In the genomic region with DNA sequence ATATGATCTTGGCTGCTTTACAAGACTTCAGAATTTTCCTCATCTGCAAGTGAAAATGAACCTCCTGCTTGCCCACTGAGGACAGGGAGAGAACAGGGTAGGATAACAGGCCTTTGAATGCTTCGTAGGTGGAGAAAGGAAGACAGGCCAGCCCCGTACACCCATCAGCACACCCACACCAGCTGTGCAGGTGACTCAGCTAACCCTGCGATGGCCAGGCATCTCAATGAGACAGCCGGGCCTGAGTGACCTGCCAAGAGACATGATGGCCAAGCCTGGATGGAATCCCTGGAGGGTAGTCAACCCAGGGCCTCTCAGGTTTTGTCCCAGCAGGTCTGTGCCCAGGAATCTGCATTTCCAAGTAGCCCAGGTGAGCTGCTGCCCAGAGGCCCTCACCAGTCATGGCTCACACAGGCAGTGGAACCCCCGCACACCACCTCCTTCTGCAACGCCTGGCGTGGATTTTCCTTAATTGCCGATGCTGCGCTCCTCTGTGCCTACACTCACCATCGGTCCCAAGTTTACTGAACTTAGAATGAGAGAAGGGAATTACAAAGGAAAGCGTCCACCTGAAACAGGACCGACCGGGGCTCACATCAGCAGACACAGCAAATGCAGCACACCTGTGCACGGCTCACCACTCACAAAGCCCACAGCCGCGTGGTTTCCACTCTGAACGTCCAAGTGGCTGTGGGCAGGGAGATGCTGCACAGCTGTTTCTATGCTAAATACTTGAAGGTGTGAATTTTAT, we compare ENCODE assay signal across 21 cellular contexts.
DNase-seq lines count a peak whose midpoint lies in the region; ATAC-seq, FAIRE-seq and TF ChIP-seq lines count a peak whose summit lies in the region.
"Had no signal": no experiment of that assay in that cellular context is flagged by ENCODE, and none has a peak within 500 bp of the region (broad histone marks: within the 10 kb centered on the region; RNA-seq: fewer than 3 reads in every experiment).

No MANE protein-coding gene starts in this region.

- H3K36me3 Mint-ChIP-seq in CD4-positive, alpha-beta T cell (ENCODE audit: low read depth), result no peaks in the 10 kb centered on the region

- no peak for TF ChIP-seq EP300 in H1 (IDR thresholded peaks at IDR 0.05; ENCODE audit: borderline replicate concordance in 1 of 2, low read depth in 2 of 2, low read length in 2 of 2)

- POLR2A ChIA-PET in H1 (lab: Charles Lee; ENCODE audit: partially characterized antibody), result interaction anchor here (0.7 kb wide), 1 partner anchor 107 kb away, joined by 4 read pairs; no protein-coding TSS in a partner anchor
- POLR2A ChIA-PET in CD4-positive, alpha-beta T cell (lab: Charles Lee), result no interaction called here

- no peak overlapping the region for H3K4me3 ChIP-seq in H1 (ENCODE audit: extremely low read depth in 1 of 4, insufficient read depth in 2 of 4, low read depth in 3 of 4, low read length in 4 of 4)
- H3K4me3 ChIP-seq: PC-9, SK-N-MC, suprapubic skin had no signal

- H3K18ac ChIP-seq in H1 (ENCODE audit: extremely low read depth, low read length), result no peak overlapping the region

- H4K20me1 ChIP-seq in H1 (replicated peaks in 1 of 2; ENCODE audit: control insufficient read depth in 1 of 2, insufficient read depth in 2 of 2, low read length in 2 of 2), result peaks cover 4 to 9% of the 10 kb centered on the region in 2 experiments

- H3K27ac ChIP-seq in H1 (ENCODE audit: low read depth, low read length), result no peak overlapping the region
- H3K27ac ChIP-seq in CD4-positive, alpha-beta T cell (ENCODE audit: low read depth, low read length), result no peak overlapping the region
- H3K27ac ChIP-seq: PC-9, SK-N-MC, suprapubic skin had no signal

- H3K9me3 ChIP-seq in H1 (ENCODE audit: insufficient read depth in 2 of 2, low read depth in 1 of 2, low read length in 1 of 2), result no peaks in the 10 kb centered on the region
- no peaks in the 10 kb centered on the region for H3K9me3 ChIP-seq in CD4-positive, alpha-beta T cell (ENCODE audit: control insufficient read depth, low read length)
- H3K9me3 ChIP-seq: suprapubic skin had no signal

- H4K5ac ChIP-seq in H1 (ENCODE audit: insufficient read length, low read depth, low read length), result no peak overlapping the region

- H3K79me1 ChIP-seq in H1 (ENCODE audit: low read depth, low read length), result peaks cover 3% of the 10 kb centered on the region

- no peak overlapping the region for H2AFZ ChIP-seq in H1 (ENCODE audit: low read length)
- H2AFZ ChIP-seq: PC-9 had no signal

- no peak overlapping the region for H3K23ac ChIP-seq in H1 (ENCODE audit: insufficient read length)

- 0 out of 2 replicates have a peak overlapping the region, but pooled peaks have one; percentile 16 for H2BK15ac ChIP-seq in H1 (ENCODE audit: low read length)

- H4K91ac ChIP-seq in H1 (replicated peaks; ENCODE audit: insufficient read length, low read length), result no peak overlapping the region

- H3K4me1 Mint-ChIP-seq in CD4-positive, alpha-beta T cell (ENCODE audit: low read depth), result no peaks in the 10 kb centered on the region
- H3K4me1 Mint-ChIP-seq: activated B cell treated with CpG ODN at 0.5 μM for 24 hours had no signal

- no peak overlapping the region for H2BK5ac ChIP-seq in H1 (ENCODE audit: low read depth, low read length)

- no peak overlapping the region for H2BK120ac ChIP-seq in H1 (replicated peaks; ENCODE audit: low read depth, low read length)

- no peak for ATAC-seq in CD4-positive, alpha-beta T cell (ENCODE audit: poor library complexity)
- ATAC-seq: activated T-cell treated with anti-CD3 and anti-CD28 coated beads, Interleukin-2, amount 50 U/mL, for 4 hours had no signal

- H3K23me2 ChIP-seq in H1 (ENCODE audit: low read depth, low read length), result no peaks in the 10 kb centered on the region

- DNase-seq in EL, result peak; percentile 13
- DNase-seq in LHCN-M2 (ENCODE audit: low read depth), result peak; percentile 28
- DNase-seq in H1 (ENCODE audit: low read depth in 1 of 2, low spot score in 2 of 2), result no peak
- DNase-seq in posterior vena cava (ENCODE audit: low spot score), result peak; percentile 61
- no peak for DNase-seq in DMS153 (lab: John Stamatoyannopoulos, UW)
- no peak for DNase-seq in CD4-positive, alpha-beta T cell
- DNase-seq in NCI-H1417 treated with DMSO at 0.1 percent for 48 hours (lab: John Stamatoyannopoulos, UW), result no peak
- DNase-seq: activated B cell treated with CpG ODN at 0.5 μM for 24 hours; activated naive CD4-positive, alpha-beta T cell treated with anti-CD3 and anti-CD28 coated beads for 36 hours; activated T-cell treated with anti-CD3 and anti-CD28 coated beads, Interleukin-2, amount 50 U/mL, for 4 hours; CD8-positive, alpha-beta memory T cell; DMS79 treated with DMSO at 0.1 percent for 48 hours; Karpas-422; kidney; mesenchymal stem cell; NCI-H748 treated with DMSO at 0.1 percent for 48 hours; PC-9 had no signal

- H3K27ac Mint-ChIP-seq in CD4-positive, alpha-beta T cell, result no peak overlapping the region
- H3K27ac Mint-ChIP-seq: activated B cell treated with CpG ODN at 0.5 μM for 24 hours; activated naive CD4-positive, alpha-beta T cell treated with anti-CD3 and anti-CD28 coated beads for 36 hours; CD8-positive, alpha-beta memory T cell had no signal

- H3K79me2 ChIP-seq in H1 (ENCODE audit: control insufficient read depth in 1 of 2, insufficient read depth in 2 of 2, low read length in 2 of 2), result no peaks in the 10 kb centered on the region

- H3K27me3 ChIP-seq in H1 (replicated peaks in 1 of 4; ENCODE audit: control insufficient read depth in 3 of 4, extremely low read depth in 1 of 4, insufficient read depth in 3 of 4, low read length in 3 of 4), result no peaks in the 10 kb centered on the region
- H3K27me3 ChIP-seq in CD4-positive, alpha-beta T cell (ENCODE audit: control insufficient read depth, insufficient read depth, low read length), result no peaks in the 10 kb centered on the region
- H3K27me3 ChIP-seq: suprapubic skin had no signal

- no peak overlapping the region for H3K4ac ChIP-seq in H1 (replicated peaks; ENCODE audit: insufficient read length, low read depth, low read length)

- no peak overlapping the region for H3K56ac ChIP-seq in H1 (replicated peaks; ENCODE audit: insufficient read length, low read depth, low read length)

- no peak overlapping the region for H2BK12ac ChIP-seq in H1 (ENCODE audit: low read depth, low read length)

- peaks cover 9% of the 10 kb centered on the region for H3K27me3 Mint-ChIP-seq in CD4-positive, alpha-beta T cell

- TF ChIP-seq CTCF in H1 (IDR thresholded peaks at IDR 0.05; ENCODE audit: control extremely low read depth in 1 of 3, insufficient read depth in 1 of 3, low read depth in 1 of 3, low read length in 3 of 3), result no peak
- no peak for TF ChIP-seq CTCF in CD4-positive, alpha-beta T cell (IDR thresholded peaks at IDR 0.05)

- H3K4me3 Mint-ChIP-seq in CD4-positive, alpha-beta T cell, result no peak overlapping the region
- H3K4me3 Mint-ChIP-seq: activated B cell treated with CpG ODN at 0.5 μM for 24 hours; activated naive CD4-positive, alpha-beta T cell treated with anti-CD3 and anti-CD28 coated beads for 36 hours; activated T-cell treated with anti-CD3 and anti-CD28 coated beads, Interleukin-2, amount 50 U/mL, for 4 hours; neural crest cell had no signal

- no peaks in the 10 kb centered on the region; a peak in 1 of 7 replicates for H3K4me1 ChIP-seq in H1 (replicated peaks in 1 of 4; ENCODE audit: control insufficient read depth in 3 of 4, insufficient read depth in 4 of 4, low read length in 3 of 4)

- WGBS in H1 (ENCODE audit: extremely low coverage in 1 of 2, insufficient coverage in 1 of 2, insufficient read length in 1 of 2, insufficient replicate concordance in 2 of 2, low coverage in 1 of 2, low lambda C conversion rate in 2 of 2, missing lambda C conversion rate in 1 of 2), 2 experiments, result 91% methylated on average over 17 of the region's 17 CpGs; no CpG with 5 or more reads in 1 of the 2 experiments

- FAIRE-seq in H1 (lab: Jason Lieb, UNC), result no peak
- FAIRE-seq: colon, kidney had no signal

- no peaks in the 10 kb centered on the region for H3K36me3 ChIP-seq in H1 (ENCODE audit: control insufficient read depth in 2 of 4, insufficient read depth in 4 of 4, low read length in 3 of 4)
- H3K36me3 ChIP-seq: suprapubic skin had no signal

- H2AK5ac ChIP-seq in H1 (ENCODE audit: low read depth, low read length), result no peak overlapping the region

- H3K9me3 Mint-ChIP-seq in CD4-positive, alpha-beta T cell, result no peaks in the 10 kb centered on the region
- H3K9me3 Mint-ChIP-seq: activated B cell treated with CpG ODN at 0.5 μM for 24 hours; activated naive CD4-positive, alpha-beta T cell treated with anti-CD3 and anti-CD28 coated beads for 36 hours; activated T-cell treated with anti-CD3 and anti-CD28 coated beads, Interleukin-2, amount 50 U/mL, for 4 hours; CD8-positive, alpha-beta memory T cell; neural crest cell had no signal

- TF ChIP-seq RAD21 in H1 (IDR thresholded peaks at IDR 0.05 in 1 of 2, conservative IDR thresholded peaks at IDR 0.05 in 1 of 2; ENCODE audit: low read depth in 2 of 2, low read length in 2 of 2), result no peak

- no peak overlapping the region for H3K9ac ChIP-seq in H1 (replicated peaks in 1 of 4; ENCODE audit: extremely low read depth in 1 of 4, low read depth in 3 of 4, low read length in 3 of 4)

- intact Hi-C loops in posterior vena cava (cut with DNase I), result no loop called here
- intact Hi-C loops in CD4-positive, alpha-beta T cell (cut with DNase I, micrococcal nuclease), result no loop called here

- no peak for TF ChIP-seq POLR2A in H1 (IDR thresholded peaks at IDR 0.05; ENCODE audit: control extremely low read depth in 1 of 2, low read depth in 2 of 2, low read length in 2 of 2)

- no peak overlapping the region for H3K14ac ChIP-seq in H1 (ENCODE audit: insufficient read length)

- CTCF ChIA-PET in H1 (lab: Charles Lee; ENCODE audit: partially characterized antibody), result interaction anchor here (0.7 to 2.3 kb wide), 4 partner anchors 15 to 263 kb away, joined by 3 to 10 read pairs (median 6); no protein-coding TSS in a partner anchor
- CTCF ChIA-PET in CD4-positive, alpha-beta T cell (lab: Charles Lee), result no interaction called here

- no peak overlapping the region for H2BK20ac ChIP-seq in H1 (ENCODE audit: low read length)

- H3K4me2 ChIP-seq in H1 (ENCODE audit: insufficient read depth in 1 of 2, low read depth in 2 of 2, low read length in 2 of 2), result no peak overlapping the region
- H3K4me2 ChIP-seq: PC-9 had no signal

- no peak overlapping the region for H4K8ac ChIP-seq in H1 (ENCODE audit: extremely low read depth, insufficient read depth, low read length)

TF ChIP-seq in H1, 55 proteins besides CTCF, POLR2A, EP300 and RAD21 (continues in another document):
- no peak for TF ChIP-seq HDAC6 (IDR thresholded peaks at IDR 0.05; ENCODE audit: low read depth, low read length)

Comparison
In these comparisons a context has a peak if more than half of its experiments do, and no peak if none do; other contexts are left out.
1. DNase-seq: peak in EL (single experiment), LHCN-M2 (single experiment) and posterior vena cava (single experiment); none in H1 (0 of 2), DMS153 (single experiment), CD4-positive, alpha-beta T cell (0 of 10) and NCI-H1417 treated with DMSO at 0.1 percent for 48 hours (single experiment).